ENCODE assay signal across 13 cellular contexts in the genomic region with DNA sequence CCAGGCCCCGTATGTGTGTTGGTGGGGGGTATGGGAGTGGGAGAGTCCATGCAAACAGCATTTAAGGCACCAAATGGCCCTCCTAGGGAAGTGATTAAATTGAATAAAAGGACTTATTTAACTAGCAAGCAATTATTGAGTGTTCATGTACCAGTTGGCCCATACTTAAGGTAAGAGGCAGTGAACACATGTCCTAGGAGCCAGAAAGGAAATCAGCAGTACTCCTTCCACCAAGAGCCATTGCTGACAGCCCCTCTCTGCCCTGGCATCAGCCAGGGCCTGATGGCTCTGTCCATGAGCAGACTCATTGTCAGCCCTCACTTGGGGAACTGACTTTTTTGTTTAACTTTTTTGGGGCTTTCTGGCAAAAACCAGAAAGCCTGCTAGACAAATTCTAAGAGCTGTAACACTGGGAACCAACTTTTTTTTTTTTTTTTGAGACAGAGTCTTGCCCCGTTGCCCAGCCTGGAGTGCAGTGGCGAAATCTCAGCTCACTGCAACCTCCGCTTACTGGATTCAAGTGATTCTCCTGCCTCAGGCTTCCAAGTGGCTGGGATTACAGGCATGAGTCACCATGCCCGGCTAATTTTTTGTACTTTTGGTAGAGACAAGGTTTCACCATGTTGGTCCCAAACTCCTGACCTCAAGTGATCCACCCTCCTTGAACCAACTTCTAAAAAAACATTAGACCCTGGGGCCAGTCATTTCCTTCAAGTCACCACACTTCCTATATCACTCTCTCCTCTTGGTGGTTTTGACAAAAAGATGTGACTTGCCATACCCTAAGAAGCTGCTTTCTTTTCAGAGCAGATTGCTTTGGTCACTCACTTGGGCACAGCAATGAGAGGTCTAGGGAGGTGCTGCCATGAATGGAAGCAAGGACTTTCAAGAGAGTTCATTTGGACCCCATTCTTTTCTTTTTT. TPM values are rescaled to one million over a fixed set of nuclear protein-coding genes. Genes with fewer than 3 reads are reported as not detected.
DNase-seq lines count a peak whose midpoint lies in the region; ATAC-seq, FAIRE-seq and TF ChIP-seq lines count a peak whose summit lies in the region.
"Had no signal": no experiment of that assay in that cellular context is flagged by ENCODE, and none has a peak within 500 bp of the region (broad histone marks: within the 10 kb centered on the region; RNA-seq: fewer than 3 reads in every experiment).

No MANE protein-coding gene starts in this region.

- in situ Hi-C loops in mammary epithelial cell (cut with MboI; ENCODE audit: low sequenced_read_pairs in 2 of 2) = no loop called here
- in situ Hi-C loops in HepG2 (cut with HindIII; ENCODE audit: extremely low pct_ligation_motif_present, low pct_unique_long_range_greater_than_20kb) = no loop called here

- no peaks in the 10 kb centered on the region for H3K4me1 Mint-ChIP-seq in GM23338
- peaks cover 35% of the 10 kb centered on the region for H3K4me1 Mint-ChIP-seq in Caco-2 (ENCODE audit: low read depth, unreplicated experiment)

- H3F3A ChIP-seq in GM23338 (replicated peaks; ENCODE audit: low read depth) = no peaks in the 10 kb centered on the region

- no peaks in the 10 kb centered on the region for H3K79me2 ChIP-seq in mammary epithelial cell (ENCODE audit: insufficient read depth, low read length)
- H3K79me2 ChIP-seq in HepG2 (ENCODE audit: insufficient read depth, low read length) = no peaks in the 10 kb centered on the region
- H3K79me2 ChIP-seq in GM23338 (replicated peaks; ENCODE audit: insufficient read depth) = no peaks in the 10 kb centered on the region

- 18% methylated on average over 4 of the region's 5 CpGs for whole genome bisulfite sequencing in mammary epithelial cell (ENCODE audit: low coverage, missing lambda C conversion rate)
- WGBS in HepG2 (ENCODE audit: low lambda C conversion rate) = 65% methylated on average over 5 of the region's 5 CpGs

- H3K9me2 ChIP-seq in GM23338 (ENCODE audit: insufficient read depth) = no peaks in the 10 kb centered on the region

- intact Hi-C loops in mammary epithelial cell (cut with micrococcal nuclease) (no loop called here), HepG2 (cut with micrococcal nuclease; ENCODE audit: unreplicated experiment) (no loop called here), Caco-2 (cut with micrococcal nuclease; ENCODE audit: unreplicated experiment) (no loop called here)

- H3K27me3 Mint-ChIP-seq in GM23338 (ENCODE audit: insufficient read depth, low read depth, poor library complexity) = peaks cover 2% of the 10 kb centered on the region
- no peaks in the 10 kb centered on the region for H3K27me3 Mint-ChIP-seq in Caco-2 (ENCODE audit: insufficient read depth, unreplicated experiment)

- H3K4me3 ChIP-seq in HEK293 (ENCODE audit: low read depth, low read length) (no peak overlapping the region), mammary epithelial cell (replicated peaks in 1 of 3; ENCODE audit: insufficient read depth in 1 of 3, low read depth in 2 of 3, low read length in 3 of 3) (no peak overlapping the region), HepG2 (replicated peaks in 1 of 3; ENCODE audit: insufficient read depth in 1 of 3, low read depth in 2 of 3, low read length in 3 of 3) (0 out of 6 replicates have a peak overlapping the region, but pooled peaks of 1 of the 3 experiments have one; percentile 68), GM23338 (no peak overlapping the region), Caco-2 (ENCODE audit: low read depth, low read length) (no peak overlapping the region)
- H3K4me3 ChIP-seq: sigmoid colon had no signal

- H3K9me3 ChIP-seq in HEK293 (ENCODE audit: control insufficient read depth, insufficient read depth, low read depth, low read length) (no peaks in the 10 kb centered on the region), mammary epithelial cell (replicated peaks; ENCODE audit: insufficient read depth, low read length) (no peaks in the 10 kb centered on the region), HepG2 (ENCODE audit: low read length) (no peaks in the 10 kb centered on the region), Caco-2 (no peaks in the 10 kb centered on the region)
- H3K9me3 ChIP-seq: sigmoid colon had no signal

- no peaks in the 10 kb centered on the region for H4K20me1 ChIP-seq in mammary epithelial cell (ENCODE audit: insufficient read depth, low read length)
- no peaks in the 10 kb centered on the region for H4K20me1 ChIP-seq in HepG2 (ENCODE audit: insufficient read depth, low read length)
- no peaks in the 10 kb centered on the region for H4K20me1 ChIP-seq in GM23338 (replicated peaks; ENCODE audit: insufficient read depth)

- no peak for TF ChIP-seq POLR2A in HepG2 (IDR thresholded peaks at IDR 0.05; ENCODE audit: insufficient read depth in 1 of 2, low read depth in 2 of 2, low read length in 2 of 2)

- H3K9me3 Mint-ChIP-seq in GM23338 (no peaks in the 10 kb centered on the region), Caco-2 (ENCODE audit: unreplicated experiment) (no peaks in the 10 kb centered on the region)
- H3K9me3 Mint-ChIP-seq: activated T-cell treated with anti-CD3 and anti-CD28 coated beads, Interleukin-2, amount 50 U/mL, for 4 hours had no signal

- TF ChIP-seq EP300 in HepG2 (IDR thresholded peaks at IDR 0.05; ENCODE audit: low read depth in 2 of 2, low read length in 2 of 2) (no peak), HepG2 (CRISPR knock-in tag; IDR thresholded peaks at IDR 0.05; ENCODE audit: borderline replicate concordance) (no peak)

- H3K27ac ChIP-seq in HEK293 (ENCODE audit: extremely low read depth, low read depth, low read length) (no peak overlapping the region), mammary epithelial cell (ENCODE audit: insufficient read depth, low read depth, low read length) (no peak overlapping the region), HepG2 (ENCODE audit: extremely low read length, insufficient read depth, low read length) (peak overlapping the region; percentile 98), GM23338 (ENCODE audit: low read depth) (no peak overlapping the region)
- H3K27ac ChIP-seq: WERI-Rb-1 had no signal

- H3K4me2 ChIP-seq in mammary epithelial cell (ENCODE audit: insufficient read depth, low read depth, low read length) (no peak overlapping the region), HepG2 (ENCODE audit: low read depth, low read length) (peak overlapping the region; percentile 92), GM23338 (no peak overlapping the region)

- CTCF ChIA-PET in HEK293 (lab: Yijun Ruan, JAX) = no interaction called here
- CTCF ChIA-PET in mammary epithelial cell (lab: Charles Lee; ENCODE audit: low non-redundant PET) = no interaction called here
- CTCF ChIA-PET in HepG2 (lab: Yijun Ruan, JAX; ENCODE audit: low intra/inter-chr PET ratio, low total read pairs) = no interaction called here
- CTCF ChIA-PET in Caco-2 (lab: Charles Lee) = interaction anchor here (0.6 kb wide), 1 partner anchor 43 kb away, joined by 7 read pairs; no protein-coding TSS in a partner anchor

- no peak for TF ChIP-seq CTCF in HEK293 (tag by site-specific recombination; IDR thresholded peaks at IDR 0.05)
- TF ChIP-seq CTCF in mammary epithelial cell (conservative IDR thresholded peaks at IDR 0.05 in 1 of 2, IDR thresholded peaks at IDR 0.05 in 1 of 2; ENCODE audit: extremely low read depth in 1 of 2, insufficient read depth in 1 of 2, low read depth in 1 of 2, low read length in 2 of 2) = no peak
- TF ChIP-seq CTCF in HepG2 (CRISPR knock-in tag; IDR thresholded peaks at IDR 0.05) = no peak
- no peak for TF ChIP-seq CTCF in GM23338 (conservative IDR thresholded peaks at IDR 0.05; ENCODE audit: low read depth in 2 of 2)
- TF ChIP-seq CTCF in Caco-2 (IDR thresholded peaks at IDR 0.05; ENCODE audit: insufficient read depth in 1 of 2, low read depth in 1 of 2, low read length in 1 of 2, severe bottlenecking in 1 of 2, unreplicated experiment in 1 of 2) = no peak

- no peak overlapping the region for H3K27ac Mint-ChIP-seq in GM23338
- no peak overlapping the region for H3K27ac Mint-ChIP-seq in Caco-2 (ENCODE audit: unreplicated experiment)

- H2AFZ ChIP-seq in mammary epithelial cell (ENCODE audit: low read depth, low read length) (peak overlapping the region; percentile 76), HepG2 (ENCODE audit: low read length) (no peak overlapping the region), GM23338 (no peak overlapping the region)

- FAIRE-seq in HepG2 (lab: Jason Lieb, UNC) = no peak

- TF ChIP-seq RAD21 in HepG2 (CRISPR knock-in tag; IDR thresholded peaks at IDR 0.05) = no peak

- POLR2A ChIA-PET in HEK293 (lab: Yijun Ruan, JAX) (no interaction called here), HepG2 (lab: Yijun Ruan, JAX) (interaction anchor here (1.0 to 4.8 kb wide), 8 partner anchors 9 to 42 kb away, joined by 3 to 51 read pairs (median 14); partner anchors contain the start of genes GDF9, SHROOM1 and UQCRQ), Caco-2 (lab: Charles Lee) (interaction anchor here (0.9 kb wide), 1 partner anchor 24 kb away, joined by 4 read pairs; no protein-coding TSS in a partner anchor)

- H3K9ac ChIP-seq in mammary epithelial cell (ENCODE audit: insufficient read depth, low read length) (no peak overlapping the region), HepG2 (ENCODE audit: insufficient read depth, low read depth, low read length) (peak overlapping the region; percentile 88)

- peak; percentile 24 for DNase-seq in A172 (ENCODE audit: low spot score)
- peak; percentile 74 for DNase-seq in mammary epithelial cell
- DNase-seq in HepG2 (ENCODE audit: low spot score) = no peak
- DNase-seq in SHP77 treated with DMSO at 0.1 percent for 48 hours (lab: John Stamatoyannopoulos, UW) = no peak
- DNase-seq in GM23338 (ENCODE audit: low spot score) = no peak
- DNase-seq in Caco-2 = no peak
- DNase-seq in GF-D8 (lab: John Stamatoyannopoulos, UW) = no peak
- DNase-seq: activated T-cell treated with anti-CD3 and anti-CD28 coated beads, Interleukin-2, amount 50 U/mL, for 4 hours; NCI-H187 treated with DMSO at 0.1 percent for 48 hours; sigmoid colon; WERI-Rb-1 had no signal

- H3K4me1 ChIP-seq in HEK293 (ENCODE audit: control insufficient read depth, insufficient read depth, low read length) (no peaks in the 10 kb centered on the region), mammary epithelial cell (ENCODE audit: insufficient read depth, low read length) (peaks cover 23% of the 10 kb centered on the region), HepG2 (ENCODE audit: insufficient read depth, low read length) (peaks cover 78% of the 10 kb centered on the region), GM23338 (ENCODE audit: insufficient read depth) (no peaks in the 10 kb centered on the region), Caco-2 (peaks cover 37% of the 10 kb centered on the region)

- BruUV-seq in mammary epithelial cell (replicated peaks; lab: Mats Ljungman, UMichigan) (no TSS peak), HepG2 (replicated peaks; lab: Mats Ljungman, UMichigan) (no TSS peak), Caco-2 (replicated peaks; lab: Mats Ljungman, UMichigan) (no TSS peak)

- H3K27me3 ChIP-seq in mammary epithelial cell (ENCODE audit: insufficient read depth, low read length) = no peaks in the 10 kb centered on the region
- no peaks in the 10 kb centered on the region for H3K27me3 ChIP-seq in HepG2 (ENCODE audit: control insufficient read depth in 1 of 2, insufficient read depth in 2 of 2, low read length in 2 of 2)
- no peaks in the 10 kb centered on the region for H3K27me3 ChIP-seq in GM23338 (ENCODE audit: insufficient read depth)
- H3K27me3 ChIP-seq in Caco-2 (replicated peaks; ENCODE audit: control insufficient read depth, insufficient read depth, low read length) = no peaks in the 10 kb centered on the region
- H3K27me3 ChIP-seq: sigmoid colon had no signal

- ATAC-seq in HepG2 = no peak
- ATAC-seq in GM23338 = no peak
- ATAC-seq: activated T-cell treated with anti-CD3 and anti-CD28 coated beads, Interleukin-2, amount 50 U/mL, for 4 hours; Panc1 had no signal

- H3K36me3 Mint-ChIP-seq in GM23338 (ENCODE audit: low read depth) (no peaks in the 10 kb centered on the region), Caco-2 (ENCODE audit: insufficient read depth, unreplicated experiment) (peaks cover 7% of the 10 kb centered on the region)

- dilution Hi-C loops in mammary epithelial cell (cut with HindIII; ENCODE audit: low sequenced_read_pairs) = no loop called here

- H3K36me3 ChIP-seq in HEK293 (ENCODE audit: control insufficient read depth in 2 of 2, insufficient read depth in 1 of 2, low read length in 2 of 2) (no peaks in the 10 kb centered on the region), mammary epithelial cell (ENCODE audit: insufficient read depth, low read length) (no peaks in the 10 kb centered on the region), HepG2 (replicated peaks in 1 of 2; ENCODE audit: control insufficient read depth in 1 of 2, insufficient read depth in 2 of 2, low read length in 2 of 2) (no peaks in the 10 kb centered on the region), GM23338 (ENCODE audit: insufficient read depth) (no peaks in the 10 kb centered on the region), Caco-2 (ENCODE audit: control insufficient read depth, insufficient read depth, low read length) (no peaks in the 10 kb centered on the region)
- H3K36me3 ChIP-seq: sigmoid colon, WERI-Rb-1 had no signal

- H3K4me3 Mint-ChIP-seq in GM23338 = no peak overlapping the region
- H3K4me3 Mint-ChIP-seq in Caco-2 (ENCODE audit: unreplicated experiment) = no peak overlapping the region
- H3K4me3 Mint-ChIP-seq: activated T-cell treated with anti-CD3 and anti-CD28 coated beads, Interleukin-2, amount 50 U/mL, for 4 hours had no signal

RNA-seq across cellular contexts. Expression of gene SHROOM1, which starts 10.7 kb away (rescaled TPM):
- 5.6 and 6.1 TPM in 2 replicates for total RNA-seq in A172 (2014; rRNA removed; shearing (Covaris generic))
- total RNA-seq in mammary epithelial cell = 10 to 100 TPM in 1 of 2 donors, 1 to 10 TPM in 1; 4.7 to 13.0 TPM
- 5.7 TPM for polyA plus RNA-seq in mammary epithelial cell
- polyA minus RNA-seq in mammary epithelial cell = 0.31 TPM
- total RNA-seq in HepG2 (2016; rRNA removed; fragmentation: Illumina TruSeq; extraction: Trizol) = 8.9 and 18.2 TPM in 2 replicates
- 2.9 and 3.0 TPM in 2 replicates for total RNA-seq in HepG2 (2016; cell fraction: cytosol; rRNA removed; fragmentation: Illumina TruSeq; extraction: Trizol; ENCODE audit: low read depth)
- 8.5 and 16.1 TPM in 2 replicates for total RNA-seq in HepG2 (2016; cell fraction: insoluble cytoplasmic fraction; rRNA removed; fragmentation: Illumina TruSeq; extraction: Trizol)
- 6.2 and 8.3 TPM in 2 replicates for total RNA-seq in HepG2 (2016; cell fraction: membrane; rRNA removed; fragmentation: Illumina TruSeq; extraction: Trizol)
- total RNA-seq in HepG2 (2016; cell fraction: nucleus; rRNA removed; fragmentation: Illumina TruSeq; extraction: Trizol) = 14.0 and 18.5 TPM in 2 replicates
- 25.7 and 34.5 TPM in 2 replicates for polyA plus RNA-seq in HepG2 (2011; rRNA removed)
- 18.4 and 21.6 TPM in 2 replicates for polyA plus RNA-seq in HepG2 (2011; cell fraction: cytosol; rRNA removed)
- 60.0 and 62.0 TPM in 2 replicates for polyA plus RNA-seq in HepG2 (2011; cell fraction: nucleus; rRNA removed)
- polyA plus RNA-seq in HepG2 (2012) = 12.5 and 16.7 TPM in 2 replicates
- polyA plus RNA-seq in HepG2 (2016; cell fraction: cytosol; fragmentation: Illumina TruSeq; extraction: Trizol; ENCODE audit: low read depth) = 2.1 and 2.2 TPM in 2 replicates
- polyA plus RNA-seq in HepG2 (2016; cell fraction: insoluble cytoplasmic fraction; fragmentation: Illumina TruSeq; extraction: Trizol; ENCODE audit: low read depth) = 11.5 and 14.1 TPM in 2 replicates
- polyA plus RNA-seq in HepG2 (2016; cell fraction: membrane; fragmentation: Illumina TruSeq; extraction: Trizol; ENCODE audit: low read depth) = 4.6 and 5.0 TPM in 2 replicates
- 52.3 and 58.0 TPM in 2 replicates for polyA plus RNA-seq in HepG2 (2016; cell fraction: nucleus; fragmentation: Illumina TruSeq; extraction: Trizol; ENCODE audit: insufficient read depth, low read depth)
- polyA minus RNA-seq in HepG2 (2011; rRNA and poly(A)+ RNA removed; ENCODE audit: low replicate concordance) = 10.1 and 31.5 TPM in 2 replicates
- polyA minus RNA-seq in HepG2 (2011; cell fraction: cytosol; rRNA and poly(A)+ RNA removed) = 14.4 and 20.5 TPM in 2 replicates
- polyA minus RNA-seq in HepG2 (2011; cell fraction: nucleus; rRNA and poly(A)+ RNA removed) = 29.1 and 42.4 TPM in 2 replicates
- total RNA-seq in GM23338 (2014; rRNA removed; shearing (Covaris generic)) = 4.3 and 5.4 TPM in 2 replicates
- 2.5 and 2.6 TPM in 2 replicates for polyA plus RNA-seq in GM23338 (2016; fragmentation: Nextera tagmentation; extraction: Ambion mirVana)
- 15.9 and 17.4 TPM in 2 replicates for total RNA-seq in Caco-2 (2022)

RNA-seq across cellular contexts. Expression of gene GDF9, which starts 25.1 kb away (rescaled TPM):
- total RNA-seq in A172 (2014; rRNA removed; shearing (Covaris generic)) = 0.36 and 2.4 TPM in 2 replicates
- total RNA-seq in mammary epithelial cell (under 1 TPM; 0.50 to 0.66 TPM), HepG2 (2016; rRNA removed; fragmentation: Illumina TruSeq; extraction: Trizol) (0.07 and 0.38 TPM in 2 replicates), Caco-2 (2022) (0.59 and 0.81 TPM in 2 replicates)
- polyA plus RNA-seq in mammary epithelial cell (0.25 TPM), HepG2 (2011; rRNA removed) (0.33 and 0.50 TPM in 2 replicates), GM23338 (2016; fragmentation: Nextera tagmentation; extraction: Ambion mirVana) (0.11 and 0.37 TPM in 2 replicates)
- not detected for polyA minus RNA-seq in mammary epithelial cell
- 0.20 and 0.71 TPM in 2 replicates for total RNA-seq in HepG2 (2016; cell fraction: cytosol; rRNA removed; fragmentation: Illumina TruSeq; extraction: Trizol; ENCODE audit: low read depth)
- 0.15 and 0.49 TPM in 2 replicates for total RNA-seq in HepG2 (2016; cell fraction: insoluble cytoplasmic fraction; rRNA removed; fragmentation: Illumina TruSeq; extraction: Trizol)
- 0.46 and 0.55 TPM in 2 replicates for total RNA-seq in HepG2 (2016; cell fraction: membrane; rRNA removed; fragmentation: Illumina TruSeq; extraction: Trizol)
- total RNA-seq in HepG2 (2016; cell fraction: nucleus; rRNA removed; fragmentation: Illumina TruSeq; extraction: Trizol) = 0.60 and 0.65 TPM in 2 replicates
- polyA plus RNA-seq in HepG2 (2011; cell fraction: cytosol; rRNA removed) = 0.09 and 0.24 TPM in 2 replicates
- polyA plus RNA-seq in HepG2 (2011; cell fraction: nucleus; rRNA removed) = 0.51 and 0.68 TPM in 2 replicates
- 0.16 and 0.20 TPM in 2 replicates for polyA plus RNA-seq in HepG2 (2012)
- 0.07 and 0.37 TPM in 2 replicates for polyA plus RNA-seq in HepG2 (2016; cell fraction: cytosol; fragmentation: Illumina TruSeq; extraction: Trizol; ENCODE audit: low read depth)
- polyA plus RNA-seq in HepG2 (2016; cell fraction: insoluble cytoplasmic fraction; fragmentation: Illumina TruSeq; extraction: Trizol; ENCODE audit: low read depth) = 0.21 and 0.23 TPM in 2 replicates
- 0.21 and 0.26 TPM in 2 replicates for polyA plus RNA-seq in HepG2 (2016; cell fraction: membrane; fragmentation: Illumina TruSeq; extraction: Trizol; ENCODE audit: low read depth)
- polyA plus RNA-seq in HepG2 (2016; cell fraction: nucleus; fragmentation: Illumina TruSeq; extraction: Trizol; ENCODE audit: insufficient read depth, low read depth) = 0.92 and 1.0 TPM in 2 replicates
- polyA minus RNA-seq in HepG2 (2011; rRNA and poly(A)+ RNA removed; ENCODE audit: low replicate concordance) = 0.21 and 0.84 TPM in 2 replicates
- not detected in 2 replicates for polyA minus RNA-seq in HepG2 (2011; cell fraction: cytosol; rRNA and poly(A)+ RNA removed)
- polyA minus RNA-seq in HepG2 (2011; cell fraction: nucleus; rRNA and poly(A)+ RNA removed) = 0.64 and 2.0 TPM in 2 replicates
- total RNA-seq in GM23338 (2014; rRNA removed; shearing (Covaris generic)) = 0.14 and 0.66 TPM in 2 replicates

RNA-seq across cellular contexts. Expression of gene UQCRQ, which starts 25.3 kb away (rescaled TPM):
- 198 and 275 TPM in 2 replicates for total RNA-seq in A172 (2014; rRNA removed; shearing (Covaris generic))
- total RNA-seq in mammary epithelial cell (100 to 1,000 TPM in 1 of 2 donors, 10 to 100 TPM in 1; 45.3 to 461 TPM), HepG2 (2016; rRNA removed; fragmentation: Illumina TruSeq; extraction: Trizol) (575 and 610 TPM in 2 replicates), Caco-2 (2022) (356 and 449 TPM in 2 replicates)
- polyA plus RNA-seq in mammary epithelial cell (192 TPM), HepG2 (2011; rRNA removed) (237 and 257 TPM in 2 replicates), GM23338 (2016; fragmentation: Nextera tagmentation; extraction: Ambion mirVana) (1,308 and 1,495 TPM in 2 replicates)
- polyA minus RNA-seq in mammary epithelial cell = 19.3 TPM
- total RNA-seq in HepG2 (2016; cell fraction: cytosol; rRNA removed; fragmentation: Illumina TruSeq; extraction: Trizol; ENCODE audit: low read depth) = 434 and 616 TPM in 2 replicates
- total RNA-seq in HepG2 (2016; cell fraction: insoluble cytoplasmic fraction; rRNA removed; fragmentation: Illumina TruSeq; extraction: Trizol) = 541 and 719 TPM in 2 replicates
- 520 and 710 TPM in 2 replicates for total RNA-seq in HepG2 (2016; cell fraction: membrane; rRNA removed; fragmentation: Illumina TruSeq; extraction: Trizol)
- 214 and 220 TPM in 2 replicates for total RNA-seq in HepG2 (2016; cell fraction: nucleus; rRNA removed; fragmentation: Illumina TruSeq; extraction: Trizol)
- polyA plus RNA-seq in HepG2 (2011; cell fraction: cytosol; rRNA removed) = 173 and 215 TPM in 2 replicates
- 111 and 145 TPM in 2 replicates for polyA plus RNA-seq in HepG2 (2011; cell fraction: nucleus; rRNA removed)
- polyA plus RNA-seq in HepG2 (2012) = 221 and 310 TPM in 2 replicates
- 298 and 464 TPM in 2 replicates for polyA plus RNA-seq in HepG2 (2016; cell fraction: cytosol; fragmentation: Illumina TruSeq; extraction: Trizol; ENCODE audit: low read depth)
- polyA plus RNA-seq in HepG2 (2016; cell fraction: insoluble cytoplasmic fraction; fragmentation: Illumina TruSeq; extraction: Trizol; ENCODE audit: low read depth) = 393 and 430 TPM in 2 replicates
- 329 and 431 TPM in 2 replicates for polyA plus RNA-seq in HepG2 (2016; cell fraction: membrane; fragmentation: Illumina TruSeq; extraction: Trizol; ENCODE audit: low read depth)
- 240 and 275 TPM in 2 replicates for polyA plus RNA-seq in HepG2 (2016; cell fraction: nucleus; fragmentation: Illumina TruSeq; extraction: Trizol; ENCODE audit: insufficient read depth, low read depth)
- polyA minus RNA-seq in HepG2 (2011; rRNA and poly(A)+ RNA removed; ENCODE audit: low replicate concordance) = 39.6 and 61.4 TPM in 2 replicates
- polyA minus RNA-seq in HepG2 (2011; cell fraction: cytosol; rRNA and poly(A)+ RNA removed) = 26.8 and 32.8 TPM in 2 replicates
- 52.9 and 60.8 TPM in 2 replicates for polyA minus RNA-seq in HepG2 (2011; cell fraction: nucleus; rRNA and poly(A)+ RNA removed)
- total RNA-seq in GM23338 (2014; rRNA removed; shearing (Covaris generic)) = 104 and 115 TPM in 2 replicates

RNA-seq across cellular contexts. Expression of gene SOWAHA, which starts 28.1 kb away (rescaled TPM):
- total RNA-seq in A172 (2014; rRNA removed; shearing (Covaris generic)) = not detected in 2 replicates
- total RNA-seq in mammary epithelial cell (not detected), HepG2 (2016; rRNA removed; fragmentation: Illumina TruSeq; extraction: Trizol) (1.9 and 2.0 TPM in 2 replicates), Caco-2 (2022) (3.7 and 4.1 TPM in 2 replicates)
- polyA plus RNA-seq in mammary epithelial cell (0.07 TPM), HepG2 (2011; rRNA removed) (0.82 and 0.95 TPM in 2 replicates), GM23338 (2016; fragmentation: Nextera tagmentation; extraction: Ambion mirVana) (0.18 TPM in 1 of 2 replicates, not detected in the other)
- not detected for polyA minus RNA-seq in mammary epithelial cell
- total RNA-seq in HepG2 (2016; cell fraction: cytosol; rRNA removed; fragmentation: Illumina TruSeq; extraction: Trizol; ENCODE audit: low read depth) = 0.35 and 0.40 TPM in 2 replicates
- 2.0 and 2.2 TPM in 2 replicates for total RNA-seq in HepG2 (2016; cell fraction: insoluble cytoplasmic fraction; rRNA removed; fragmentation: Illumina TruSeq; extraction: Trizol)
- total RNA-seq in HepG2 (2016; cell fraction: membrane; rRNA removed; fragmentation: Illumina TruSeq; extraction: Trizol) = 1.4 and 1.6 TPM in 2 replicates
- 1.1 and 1.6 TPM in 2 replicates for total RNA-seq in HepG2 (2016; cell fraction: nucleus; rRNA removed; fragmentation: Illumina TruSeq; extraction: Trizol)
- polyA plus RNA-seq in HepG2 (2011; cell fraction: cytosol; rRNA removed) = 0.88 and 1.0 TPM in 2 replicates
- 0.57 and 0.77 TPM in 2 replicates for polyA plus RNA-seq in HepG2 (2011; cell fraction: nucleus; rRNA removed)
- polyA plus RNA-seq in HepG2 (2012) = 0.73 and 0.79 TPM in 2 replicates
- polyA plus RNA-seq in HepG2 (2016; cell fraction: cytosol; fragmentation: Illumina TruSeq; extraction: Trizol; ENCODE audit: low read depth) = 0.28 and 0.41 TPM in 2 replicates
- polyA plus RNA-seq in HepG2 (2016; cell fraction: insoluble cytoplasmic fraction; fragmentation: Illumina TruSeq; extraction: Trizol; ENCODE audit: low read depth) = 2.7 and 2.9 TPM in 2 replicates
- polyA plus RNA-seq in HepG2 (2016; cell fraction: membrane; fragmentation: Illumina TruSeq; extraction: Trizol; ENCODE audit: low read depth) = 1.2 and 1.3 TPM in 2 replicates
- polyA plus RNA-seq in HepG2 (2016; cell fraction: nucleus; fragmentation: Illumina TruSeq; extraction: Trizol; ENCODE audit: insufficient read depth, low read depth) = 1.7 and 1.8 TPM in 2 replicates
- polyA minus RNA-seq in HepG2 (2011; rRNA and poly(A)+ RNA removed; ENCODE audit: low replicate concordance) = 2.2 TPM in 1 of 2 replicates, not detected in the other
- 0.49 and 1.1 TPM in 2 replicates for polyA minus RNA-seq in HepG2 (2011; cell fraction: cytosol; rRNA and poly(A)+ RNA removed)
- 0.62 and 0.64 TPM in 2 replicates for polyA minus RNA-seq in HepG2 (2011; cell fraction: nucleus; rRNA and poly(A)+ RNA removed)
- total RNA-seq in GM23338 (2014; rRNA removed; shearing (Covaris generic)) = 0.52 and 0.93 TPM in 2 replicates

RNA-seq across cellular contexts. Expression of gene LEAP2, which starts 32.3 kb away (rescaled TPM):
- total RNA-seq in A172 (2014; rRNA removed; shearing (Covaris generic)) = 0.38 and 1.9 TPM in 2 replicates
- total RNA-seq in mammary epithelial cell = under 1 TPM; 0.17 to 0.80 TPM
- 0.41 TPM for polyA plus RNA-seq in mammary epithelial cell
- polyA minus RNA-seq in mammary epithelial cell = not detected
- total RNA-seq in HepG2 (2016; rRNA removed; fragmentation: Illumina TruSeq; extraction: Trizol) = 19.8 and 23.9 TPM in 2 replicates
- 31.9 and 33.8 TPM in 2 replicates for total RNA-seq in HepG2 (2016; cell fraction: cytosol; rRNA removed; fragmentation: Illumina TruSeq; extraction: Trizol; ENCODE audit: low read depth)
- total RNA-seq in HepG2 (2016; cell fraction: insoluble cytoplasmic fraction; rRNA removed; fragmentation: Illumina TruSeq; extraction: Trizol) = 21.4 and 22.6 TPM in 2 replicates
- total RNA-seq in HepG2 (2016; cell fraction: membrane; rRNA removed; fragmentation: Illumina TruSeq; extraction: Trizol) = 22.4 and 23.2 TPM in 2 replicates
- 17.3 and 21.3 TPM in 2 replicates for total RNA-seq in HepG2 (2016; cell fraction: nucleus; rRNA removed; fragmentation: Illumina TruSeq; extraction: Trizol)
- 51.9 and 70.9 TPM in 2 replicates for polyA plus RNA-seq in HepG2 (2011; rRNA removed)
- polyA plus RNA-seq in HepG2 (2011; cell fraction: cytosol; rRNA removed) = 18.2 and 34.0 TPM in 2 replicates
- polyA plus RNA-seq in HepG2 (2011; cell fraction: nucleus; rRNA removed) = 19.5 and 30.9 TPM in 2 replicates
- 83.9 and 193 TPM in 2 replicates for polyA plus RNA-seq in HepG2 (2012)
- polyA plus RNA-seq in HepG2 (2016; cell fraction: cytosol; fragmentation: Illumina TruSeq; extraction: Trizol; ENCODE audit: low read depth) = 9.5 and 10.5 TPM in 2 replicates
- polyA plus RNA-seq in HepG2 (2016; cell fraction: insoluble cytoplasmic fraction; fragmentation: Illumina TruSeq; extraction: Trizol; ENCODE audit: low read depth) = 12.1 and 12.5 TPM in 2 replicates
- 7.0 and 11.1 TPM in 2 replicates for polyA plus RNA-seq in HepG2 (2016; cell fraction: membrane; fragmentation: Illumina TruSeq; extraction: Trizol; ENCODE audit: low read depth)
- polyA plus RNA-seq in HepG2 (2016; cell fraction: nucleus; fragmentation: Illumina TruSeq; extraction: Trizol; ENCODE audit: insufficient read depth, low read depth) = 19.5 and 23.5 TPM in 2 replicates
- 3.2 and 62.6 TPM in 2 replicates for polyA minus RNA-seq in HepG2 (2011; rRNA and poly(A)+ RNA removed; ENCODE audit: low replicate concordance)
- 68.1 and 102 TPM in 2 replicates for polyA minus RNA-seq in HepG2 (2011; cell fraction: cytosol; rRNA and poly(A)+ RNA removed)
- 42.6 and 69.6 TPM in 2 replicates for polyA minus RNA-seq in HepG2 (2011; cell fraction: nucleus; rRNA and poly(A)+ RNA removed)
- total RNA-seq in GM23338 (2014; rRNA removed; shearing (Covaris generic)) = 0.54 and 1.8 TPM in 2 replicates
- 1.5 and 1.6 TPM in 2 replicates for polyA plus RNA-seq in GM23338 (2016; fragmentation: Nextera tagmentation; extraction: Ambion mirVana)
- total RNA-seq in Caco-2 (2022) = 1.1 and 4.1 TPM in 2 replicates

Comparison
In these comparisons a context has a peak if more than half of its experiments do, and no peak if none do; other contexts are left out.
1. DNase-seq: peak in A172 (single experiment) and mammary epithelial cell (single experiment); none in HepG2 (single experiment), SHP77 treated with DMSO at 0.1 percent for 48 hours (single experiment), GM23338 (single experiment), Caco-2 (0 of 2) and GF-D8 (single experiment).